In the genomic region with DNA sequence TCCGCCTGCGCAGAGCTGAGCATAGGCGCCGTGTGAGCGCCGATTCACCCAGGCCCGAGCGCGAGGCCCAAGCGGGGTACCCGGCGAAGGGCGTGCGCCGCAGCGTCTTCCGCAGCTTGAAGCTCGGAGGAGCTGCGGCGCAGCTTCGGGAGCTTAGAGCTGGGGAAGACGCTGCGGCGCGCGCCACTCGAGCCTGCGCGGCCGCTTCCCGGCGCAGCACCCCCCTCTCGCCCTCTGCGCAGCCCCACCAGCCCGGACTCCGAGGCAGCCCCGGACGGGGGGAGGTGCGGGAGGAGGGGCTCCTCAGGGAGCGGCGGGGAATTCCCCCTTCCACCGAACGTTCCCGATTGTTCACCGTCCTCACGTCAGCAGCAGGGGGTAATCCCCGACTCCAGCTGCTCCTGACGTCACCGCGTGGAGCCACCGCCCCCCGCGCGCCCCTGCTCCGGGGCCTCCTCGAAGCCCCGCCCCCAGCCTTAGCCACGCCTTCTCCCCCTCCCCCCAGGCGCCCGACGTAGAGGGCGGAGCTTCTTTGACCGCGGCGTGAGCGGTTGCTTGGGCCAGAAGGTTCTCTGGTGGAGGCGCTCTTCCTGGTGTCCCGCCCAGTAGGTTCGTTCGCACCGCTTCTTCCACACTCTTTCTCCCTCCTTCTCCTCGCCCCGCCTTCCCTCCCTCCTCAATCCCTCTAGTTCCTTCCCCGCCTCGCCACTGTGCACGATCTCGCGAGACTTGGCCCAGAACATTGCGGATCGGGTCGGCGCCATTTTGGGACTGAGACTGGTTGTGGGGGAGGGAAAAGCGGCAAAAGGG, we compare ENCODE assay signal across 1 cellular context.
TF ChIP-seq lines count a peak whose summit lies in the region.

A gene with protein sequence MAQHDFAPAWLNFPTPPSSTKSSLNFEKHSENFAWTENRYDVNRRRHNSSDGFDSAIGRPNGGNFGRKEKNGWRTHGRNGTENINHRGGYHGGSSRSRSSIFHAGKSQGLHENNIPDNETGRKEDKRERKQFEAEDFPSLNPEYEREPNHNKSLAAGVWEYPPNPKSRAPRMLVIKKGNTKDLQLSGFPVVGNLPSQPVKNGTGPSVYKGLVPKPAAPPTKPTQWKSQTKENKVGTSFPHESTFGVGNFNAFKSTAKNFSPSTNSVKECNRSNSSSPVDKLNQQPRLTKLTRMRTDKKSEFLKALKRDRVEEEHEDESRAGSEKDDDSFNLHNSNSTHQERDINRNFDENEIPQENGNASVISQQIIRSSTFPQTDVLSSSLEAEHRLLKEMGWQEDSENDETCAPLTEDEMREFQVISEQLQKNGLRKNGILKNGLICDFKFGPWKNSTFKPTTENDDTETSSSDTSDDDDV (plus strand): TSS at position 742 of the 810 bp plus-strand sequence. CDS start 40,072 bp downstream, outside the sequence.

TF ChIP-seq in HepG2, 621 proteins besides CTCF, POLR2A, EP300 and RAD21 (continued from another document and continues in another):
- TF ChIP-seq BCLAF1 (IDR thresholded peaks at IDR 0.05) = no peak
- no peak for TF ChIP-seq ZNF10 (CRISPR knock-in tag; IDR thresholded peaks at IDR 0.05; ENCODE audit: borderline replicate concordance, low read depth)
- TF ChIP-seq ZMYM2 (CRISPR knock-in tag; IDR thresholded peaks at IDR 0.05) = no peak
- TF ChIP-seq POGZ (CRISPR knock-in tag; IDR thresholded peaks at IDR 0.05) = peak; percentile 87
- no peak for TF ChIP-seq ARHGAP35 (CRISPR knock-in tag; IDR thresholded peaks at IDR 0.05; ENCODE audit: borderline replicate concordance)
- TF ChIP-seq, protein P1, sequence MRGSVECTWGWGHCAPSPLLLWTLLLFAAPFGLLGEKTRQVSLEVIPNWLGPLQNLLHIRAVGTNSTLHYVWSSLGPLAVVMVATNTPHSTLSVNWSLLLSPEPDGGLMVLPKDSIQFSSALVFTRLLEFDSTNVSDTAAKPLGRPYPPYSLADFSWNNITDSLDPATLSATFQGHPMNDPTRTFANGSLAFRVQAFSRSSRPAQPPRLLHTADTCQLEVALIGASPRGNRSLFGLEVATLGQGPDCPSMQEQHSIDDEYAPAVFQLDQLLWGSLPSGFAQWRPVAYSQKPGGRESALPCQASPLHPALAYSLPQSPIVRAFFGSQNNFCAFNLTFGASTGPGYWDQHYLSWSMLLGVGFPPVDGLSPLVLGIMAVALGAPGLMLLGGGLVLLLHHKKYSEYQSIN (CRISPR knock-in tag; IDR thresholded peaks at IDR 0.05; ENCODE audit: borderline replicate concordance) = no peak
- no peak for TF ChIP-seq TEAD3 (CRISPR knock-in tag; optimal IDR thresholded peaks at IDR 0.05; ENCODE audit: borderline replicate concordance)
- TF ChIP-seq FOXP4 (CRISPR knock-in tag; IDR thresholded peaks at IDR 0.05) = peak; percentile 62
- TF ChIP-seq ZNF709 (CRISPR knock-in tag; IDR thresholded peaks at IDR 0.05) = 0 out of 2 replicates have a peak, but pooled peaks have one; percentile 43
- no peak; the same call in 1 of the 2 replicates for TF ChIP-seq ZNF292 (CRISPR knock-in tag; IDR thresholded peaks at IDR 0.05; ENCODE audit: borderline replicate concordance, low read depth)
- TF ChIP-seq ZFY (CRISPR knock-in tag; IDR thresholded peaks at IDR 0.05) = peak; percentile 72
- TF ChIP-seq, protein P2, sequence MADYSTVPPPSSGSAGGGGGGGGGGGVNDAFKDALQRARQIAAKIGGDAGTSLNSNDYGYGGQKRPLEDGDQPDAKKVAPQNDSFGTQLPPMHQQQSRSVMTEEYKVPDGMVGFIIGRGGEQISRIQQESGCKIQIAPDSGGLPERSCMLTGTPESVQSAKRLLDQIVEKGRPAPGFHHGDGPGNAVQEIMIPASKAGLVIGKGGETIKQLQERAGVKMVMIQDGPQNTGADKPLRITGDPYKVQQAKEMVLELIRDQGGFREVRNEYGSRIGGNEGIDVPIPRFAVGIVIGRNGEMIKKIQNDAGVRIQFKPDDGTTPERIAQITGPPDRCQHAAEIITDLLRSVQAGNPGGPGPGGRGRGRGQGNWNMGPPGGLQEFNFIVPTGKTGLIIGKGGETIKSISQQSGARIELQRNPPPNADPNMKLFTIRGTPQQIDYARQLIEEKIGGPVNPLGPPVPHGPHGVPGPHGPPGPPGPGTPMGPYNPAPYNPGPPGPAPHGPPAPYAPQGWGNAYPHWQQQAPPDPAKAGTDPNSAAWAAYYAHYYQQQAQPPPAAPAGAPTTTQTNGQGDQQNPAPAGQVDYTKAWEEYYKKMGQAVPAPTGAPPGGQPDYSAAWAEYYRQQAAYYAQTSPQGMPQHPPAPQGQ (CRISPR knock-in tag; IDR thresholded peaks at IDR 0.05; ENCODE audit: borderline replicate concordance) = 0 out of 2 replicates have a peak, but pooled peaks have one; percentile 39
- 0 out of 2 replicates have a peak, but pooled peaks have one; percentile 67 for TF ChIP-seq ZNF446 (CRISPR knock-in tag; IDR thresholded peaks at IDR 0.05)
- no peak for TF ChIP-seq ZNF550 (CRISPR knock-in tag; IDR thresholded peaks at IDR 0.05; ENCODE audit: borderline replicate concordance)
- TF ChIP-seq BATF2 (CRISPR knock-in tag; IDR thresholded peaks at IDR 0.05) = no peak
- no peak for TF ChIP-seq ATRX (CRISPR knock-in tag; IDR thresholded peaks at IDR 0.05; ENCODE audit: borderline replicate concordance)
- TF ChIP-seq RARA (CRISPR knock-in tag; IDR thresholded peaks at IDR 0.05) = 0 out of 2 replicates have a peak, but pooled peaks have one; percentile 41
- peak; percentile 86 for TF ChIP-seq ZNF614 (CRISPR knock-in tag; IDR thresholded peaks at IDR 0.05; ENCODE audit: borderline replicate concordance)
- no peak for TF ChIP-seq FOXP1 (IDR thresholded peaks at IDR 0.05)
- no peak; the same call in 1 of the 2 replicates for TF ChIP-seq FOXP1 (CRISPR knock-in tag; IDR thresholded peaks at IDR 0.05)
- TF ChIP-seq, protein P3, sequence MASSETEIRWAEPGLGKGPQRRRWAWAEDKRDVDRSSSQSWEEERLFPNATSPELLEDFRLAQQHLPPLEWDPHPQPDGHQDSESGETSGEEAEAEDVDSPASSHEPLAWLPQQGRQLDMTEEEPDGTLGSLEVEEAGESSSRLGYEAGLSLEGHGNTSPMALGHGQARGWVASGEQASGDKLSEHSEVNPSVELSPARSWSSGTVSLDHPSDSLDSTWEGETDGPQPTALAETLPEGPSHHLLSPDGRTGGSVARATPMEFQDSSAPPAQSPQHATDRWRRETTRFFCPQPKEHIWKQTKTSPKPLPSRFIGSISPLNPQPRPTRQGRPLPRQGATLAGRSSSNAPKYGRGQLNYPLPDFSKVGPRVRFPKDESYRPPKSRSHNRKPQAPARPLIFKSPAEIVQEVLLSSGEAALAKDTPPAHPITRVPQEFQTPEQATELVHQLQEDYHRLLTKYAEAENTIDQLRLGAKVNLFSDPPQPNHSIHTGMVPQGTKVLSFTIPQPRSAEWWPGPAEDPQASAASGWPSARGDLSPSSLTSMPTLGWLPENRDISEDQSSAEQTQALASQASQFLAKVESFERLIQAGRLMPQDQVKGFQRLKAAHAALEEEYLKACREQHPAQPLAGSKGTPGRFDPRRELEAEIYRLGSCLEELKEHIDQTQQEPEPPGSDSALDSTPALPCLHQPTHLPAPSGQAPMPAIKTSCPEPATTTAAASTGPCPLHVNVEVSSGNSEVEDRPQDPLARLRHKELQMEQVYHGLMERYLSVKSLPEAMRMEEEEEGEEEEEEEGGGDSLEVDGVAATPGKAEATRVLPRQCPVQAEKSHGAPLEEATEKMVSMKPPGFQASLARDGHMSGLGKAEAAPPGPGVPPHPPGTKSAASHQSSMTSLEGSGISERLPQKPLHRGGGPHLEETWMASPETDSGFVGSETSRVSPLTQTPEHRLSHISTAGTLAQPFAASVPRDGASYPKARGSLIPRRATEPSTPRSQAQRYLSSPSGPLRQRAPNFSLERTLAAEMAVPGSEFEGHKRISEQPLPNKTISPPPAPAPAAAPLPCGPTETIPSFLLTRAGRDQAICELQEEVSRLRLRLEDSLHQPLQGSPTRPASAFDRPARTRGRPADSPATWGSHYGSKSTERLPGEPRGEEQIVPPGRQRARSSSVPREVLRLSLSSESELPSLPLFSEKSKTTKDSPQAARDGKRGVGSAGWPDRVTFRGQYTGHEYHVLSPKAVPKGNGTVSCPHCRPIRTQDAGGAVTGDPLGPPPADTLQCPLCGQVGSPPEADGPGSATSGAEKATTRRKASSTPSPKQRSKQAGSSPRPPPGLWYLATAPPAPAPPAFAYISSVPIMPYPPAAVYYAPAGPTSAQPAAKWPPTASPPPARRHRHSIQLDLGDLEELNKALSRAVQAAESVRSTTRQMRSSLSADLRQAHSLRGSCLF (CRISPR knock-in tag; IDR thresholded peaks at IDR 0.05; ENCODE audit: borderline replicate concordance) = no peak
- TF ChIP-seq, protein P4, sequence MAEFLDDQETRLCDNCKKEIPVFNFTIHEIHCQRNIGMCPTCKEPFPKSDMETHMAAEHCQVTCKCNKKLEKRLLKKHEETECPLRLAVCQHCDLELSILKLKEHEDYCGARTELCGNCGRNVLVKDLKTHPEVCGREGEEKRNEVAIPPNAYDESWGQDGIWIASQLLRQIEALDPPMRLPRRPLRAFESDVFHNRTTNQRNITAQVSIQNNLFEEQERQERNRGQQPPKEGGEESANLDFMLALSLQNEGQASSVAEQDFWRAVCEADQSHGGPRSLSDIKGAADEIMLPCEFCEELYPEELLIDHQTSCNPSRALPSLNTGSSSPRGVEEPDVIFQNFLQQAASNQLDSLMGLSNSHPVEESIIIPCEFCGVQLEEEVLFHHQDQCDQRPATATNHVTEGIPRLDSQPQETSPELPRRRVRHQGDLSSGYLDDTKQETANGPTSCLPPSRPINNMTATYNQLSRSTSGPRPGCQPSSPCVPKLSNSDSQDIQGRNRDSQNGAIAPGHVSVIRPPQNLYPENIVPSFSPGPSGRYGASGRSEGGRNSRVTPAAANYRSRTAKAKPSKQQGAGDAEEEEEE (CRISPR knock-in tag; IDR thresholded peaks at IDR 0.05; ENCODE audit: borderline replicate concordance) = no peak
- TF ChIP-seq FOXA1 (IDR thresholded peaks at IDR 0.05) = no peak
- 0 out of 2 replicates have a peak, but pooled peaks have one; percentile 10 for TF ChIP-seq FOXA1 (CRISPR knock-in tag; IDR thresholded peaks at IDR 0.05)
- TF ChIP-seq, protein P5, sequence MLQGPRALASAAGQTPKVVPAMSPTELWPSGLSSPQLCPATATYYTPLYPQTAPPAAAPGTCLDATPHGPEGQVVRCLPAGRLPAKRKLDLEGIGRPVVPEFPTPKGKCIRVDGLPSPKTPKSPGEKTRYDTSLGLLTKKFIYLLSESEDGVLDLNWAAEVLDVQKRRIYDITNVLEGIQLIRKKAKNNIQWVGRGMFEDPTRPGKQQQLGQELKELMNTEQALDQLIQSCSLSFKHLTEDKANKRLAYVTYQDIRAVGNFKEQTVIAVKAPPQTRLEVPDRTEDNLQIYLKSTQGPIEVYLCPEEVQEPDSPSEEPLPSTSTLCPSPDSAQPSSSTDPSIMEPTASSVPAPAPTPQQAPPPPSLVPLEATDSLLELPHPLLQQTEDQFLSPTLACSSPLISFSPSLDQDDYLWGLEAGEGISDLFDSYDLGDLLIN (CRISPR knock-in tag; IDR thresholded peaks at IDR 0.05; ENCODE audit: borderline replicate concordance) = no peak
- TF ChIP-seq NFYB (CRISPR knock-in tag; IDR thresholded peaks at IDR 0.05) = no peak
- TF ChIP-seq, protein P6, sequence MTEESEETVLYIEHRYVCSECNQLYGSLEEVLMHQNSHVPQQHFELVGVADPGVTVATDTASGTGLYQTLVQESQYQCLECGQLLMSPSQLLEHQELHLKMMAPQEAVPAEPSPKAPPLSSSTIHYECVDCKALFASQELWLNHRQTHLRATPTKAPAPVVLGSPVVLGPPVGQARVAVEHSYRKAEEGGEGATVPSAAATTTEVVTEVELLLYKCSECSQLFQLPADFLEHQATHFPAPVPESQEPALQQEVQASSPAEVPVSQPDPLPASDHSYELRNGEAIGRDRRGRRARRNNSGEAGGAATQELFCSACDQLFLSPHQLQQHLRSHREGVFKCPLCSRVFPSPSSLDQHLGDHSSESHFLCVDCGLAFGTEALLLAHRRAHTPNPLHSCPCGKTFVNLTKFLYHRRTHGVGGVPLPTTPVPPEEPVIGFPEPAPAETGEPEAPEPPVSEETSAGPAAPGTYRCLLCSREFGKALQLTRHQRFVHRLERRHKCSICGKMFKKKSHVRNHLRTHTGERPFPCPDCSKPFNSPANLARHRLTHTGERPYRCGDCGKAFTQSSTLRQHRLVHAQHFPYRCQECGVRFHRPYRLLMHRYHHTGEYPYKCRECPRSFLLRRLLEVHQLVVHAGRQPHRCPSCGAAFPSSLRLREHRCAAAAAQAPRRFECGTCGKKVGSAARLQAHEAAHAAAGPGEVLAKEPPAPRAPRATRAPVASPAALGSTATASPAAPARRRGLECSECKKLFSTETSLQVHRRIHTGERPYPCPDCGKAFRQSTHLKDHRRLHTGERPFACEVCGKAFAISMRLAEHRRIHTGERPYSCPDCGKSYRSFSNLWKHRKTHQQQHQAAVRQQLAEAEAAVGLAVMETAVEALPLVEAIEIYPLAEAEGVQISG (CRISPR knock-in tag; IDR thresholded peaks at IDR 0.05) = peak; percentile 71
- TF ChIP-seq ZNF431 (CRISPR knock-in tag; IDR thresholded peaks at IDR 0.05; ENCODE audit: borderline replicate concordance, low read depth) = 0 out of 2 replicates have a peak, but pooled peaks have one; percentile 66
